ENCODE assay signal across 10 cellular contexts in genomic region chr11:12079726-12080556, GRCh38. TPM values are rescaled to one million over a fixed set of nuclear protein-coding genes. Genes with fewer than 3 reads are reported as not detected.
DNase-seq lines count a peak whose midpoint lies in the region; ATAC-seq and TF ChIP-seq lines count a peak whose summit lies in the region.
"Had no signal": no experiment of that assay in that cellular context is flagged by ENCODE, and none has a peak within 500 bp of the region (broad histone marks: within the 10 kb centered on the region; RNA-seq: fewer than 3 reads in every experiment).

No MANE protein-coding gene starts in this region.

- peaks cover 51% of the 10 kb centered on the region for H3F3A ChIP-seq in SK-N-SH (replicated peaks; ENCODE audit: insufficient read depth)

- no peaks in the 10 kb centered on the region for H3K79me1 ChIP-seq in trophoblast cell (ENCODE audit: low read length)

- H2AFZ ChIP-seq in SK-N-SH (ENCODE audit: low read depth) (no peak overlapping the region), trophoblast cell (ENCODE audit: insufficient read depth, low read length, poor library complexity) (no peak overlapping the region)

- H3K9ac ChIP-seq in SK-N-SH (peak overlapping the region; percentile 82), trophoblast cell (ENCODE audit: low read length) (no peak overlapping the region)

- no peak overlapping the region for H4K12ac ChIP-seq in trophoblast cell (ENCODE audit: low read depth, low read length)

- H2BK5ac ChIP-seq in trophoblast cell (ENCODE audit: low read depth, low read length, poor library complexity) = no peak overlapping the region

- H4K8ac ChIP-seq in trophoblast cell (ENCODE audit: low read depth, low read length) = no peak overlapping the region

- CTCF ChIA-PET in SK-N-SH (lab: Yijun Ruan, JAX) = interaction anchor here (1.3 kb wide), 1 partner anchor 202 kb away, joined by 5 read pairs; no protein-coding TSS in a partner anchor

- H3K9me2 ChIP-seq in SK-N-SH = no peaks in the 10 kb centered on the region

- DNase-seq in Ammon's horn (ENCODE audit: low spot score) = peak; percentile 41
- DNase-seq in SK-N-SH = no peak
- DNase-seq in fibroblast of pulmonary artery (ENCODE audit: low read depth) = peak; percentile 96
- peak; percentile 74 to 87 for DNase-seq in trophoblast cell
- DNase-seq in activated CD4-positive, CD25-positive, alpha-beta regulatory T cell (lab: John Stamatoyannopoulos, UW) = no peak
- DNase-seq: DMS153, NCI-H1048 had no signal

- POLR2A ChIA-PET in SK-N-SH (lab: Yijun Ruan, JAX) = no interaction called here

- ATAC-seq in GM19463 (IDR thresholded peaks at IDR 0.05; ENCODE audit: unreplicated experiment) (no peak), HG02798 (IDR thresholded peaks at IDR 0.05; ENCODE audit: poor library complexity, unreplicated experiment) (no peak), GM18858 (IDR thresholded peaks at IDR 0.05; ENCODE audit: unreplicated experiment) (no peak)

- WGBS in SK-N-SH (ENCODE audit: low lambda C conversion rate) = 27% methylated on average over 13 of the region's 13 CpGs
- no CpG with 5 or more reads among the region's 13 CpGs for WGBS in trophoblast cell (ENCODE audit: extremely low coverage, insufficient coverage, insufficient read length)

- H3K36me3 ChIP-seq in SK-N-SH (replicated peaks in 1 of 2; ENCODE audit: control insufficient read depth in 1 of 2, insufficient read depth in 2 of 2, low read length in 1 of 2) = no peaks in the 10 kb centered on the region
- H3K36me3 ChIP-seq in trophoblast cell (ENCODE audit: control insufficient read depth in 1 of 2, insufficient read depth in 2 of 2, low read length in 2 of 2) = no peaks in the 10 kb centered on the region

- no peak overlapping the region for H3K4ac ChIP-seq in trophoblast cell (ENCODE audit: low read depth, low read length)

- H2BK120ac ChIP-seq in trophoblast cell (ENCODE audit: insufficient read depth, low read length, poor library complexity) = no peak overlapping the region

- TF ChIP-seq RAD21 in SK-N-SH (IDR thresholded peaks at IDR 0.05; ENCODE audit: low read length) = no peak

- TF ChIP-seq CTCF in SK-N-SH (IDR thresholded peaks at IDR 0.05) = no peak
- TF ChIP-seq CTCF in fibroblast of pulmonary artery (IDR thresholded peaks at IDR 0.05; ENCODE audit: low read length, missing control alignments) = no peak

- H4K20me1 ChIP-seq in SK-N-SH (ENCODE audit: insufficient read depth) = no peaks in the 10 kb centered on the region

- peak overlapping the region; percentile 72 to 100 for H3K27ac ChIP-seq in SK-N-SH (ENCODE audit: low read depth in 2 of 2, low read length in 1 of 2)
- H3K27ac ChIP-seq in trophoblast cell (ENCODE audit: low read depth, low read length) = peak overlapping the region; percentile 82

- no peak overlapping the region for H4K91ac ChIP-seq in trophoblast cell (ENCODE audit: low read depth, low read length)

- H3K9me3 ChIP-seq in SK-N-SH = no peaks in the 10 kb centered on the region
- H3K9me3 ChIP-seq in trophoblast cell (ENCODE audit: insufficient read depth, low read depth, low read length) = no peaks in the 10 kb centered on the region

- H3K79me2 ChIP-seq in SK-N-SH (ENCODE audit: insufficient read depth) (peaks cover 8% of the 10 kb centered on the region; the same call in 1 of the 2 replicates), trophoblast cell (ENCODE audit: control insufficient read depth, insufficient read depth, low read length, poor library complexity) (no peaks in the 10 kb centered on the region)

- H3K4me3 ChIP-seq in SK-N-SH (ENCODE audit: low read depth in 2 of 2, low read length in 1 of 2) = no peak overlapping the region
- peak overlapping the region; percentile 3 for H3K4me3 ChIP-seq in fibroblast of pulmonary artery (replicated peaks; ENCODE audit: low read depth, low read length)
- H3K4me3 ChIP-seq in trophoblast cell (ENCODE audit: low read depth, low read length) = no peak overlapping the region

- no peak overlapping the region for H3K18ac ChIP-seq in trophoblast cell (ENCODE audit: low read length)

- peaks cover 0 to 22% of the 10 kb centered on the region in 2 experiments; a peak in 2 of 4 replicates for H3K4me1 ChIP-seq in SK-N-SH (ENCODE audit: control insufficient read depth in 1 of 2, insufficient read depth in 2 of 2, low read depth in 1 of 2, low read length in 1 of 2)
- peaks cover 0 to 3% of the 10 kb centered on the region in 2 experiments for H3K4me1 ChIP-seq in trophoblast cell (ENCODE audit: control insufficient read depth in 1 of 2, insufficient read depth in 2 of 2, low read length in 2 of 2)

- H3K4me2 ChIP-seq in SK-N-SH (peak overlapping the region; percentile 47; the same call in 1 of the 2 replicates), trophoblast cell (ENCODE audit: low read length) (no peak overlapping the region)

- H3K27me3 ChIP-seq in SK-N-SH (ENCODE audit: insufficient read depth) (no peaks in the 10 kb centered on the region), trophoblast cell (ENCODE audit: insufficient read depth, low read length) (no peaks in the 10 kb centered on the region)

- H2AK5ac ChIP-seq in trophoblast cell (ENCODE audit: low read length) = no peak overlapping the region

- H3K23ac ChIP-seq in trophoblast cell (ENCODE audit: low read length) = no peak overlapping the region

- peak in 1 of 2 experiments; percentile 89; a peak in 2 of 4 replicates for TF ChIP-seq EP300 in SK-N-SH (IDR thresholded peaks at IDR 0.05; ENCODE audit: borderline replicate concordance in 1 of 2, low read depth in 1 of 2, low read length in 1 of 2)

- H3K14ac ChIP-seq in trophoblast cell (ENCODE audit: low read length) = no peak overlapping the region

- H2BK12ac ChIP-seq in trophoblast cell (ENCODE audit: low read length) = no peak overlapping the region

TF ChIP-seq in SK-N-SH, 30 proteins besides CTCF, POLR2A, EP300 and RAD21 (continues in another document):
- TF ChIP-seq ELF1 (IDR thresholded peaks at IDR 0.05) = peak; percentile 53
- TF ChIP-seq FOXM1 (IDR thresholded peaks at IDR 0.05; ENCODE audit: low read depth) = peak; percentile 84
- TF ChIP-seq POLR2AphosphoS5 (IDR thresholded peaks at IDR 0.05; ENCODE audit: low read depth, low read length) = peak; percentile 81
- peak; percentile 88 for TF ChIP-seq TCF12 (IDR thresholded peaks at IDR 0.05)
- TF ChIP-seq USF2 (IDR thresholded peaks at IDR 0.05; ENCODE audit: borderline replicate concordance, low read depth, low read length) = no peak
- TF ChIP-seq PBX3 (IDR thresholded peaks at IDR 0.05) = peak; percentile 79
- TF ChIP-seq NRF1 (IDR thresholded peaks at IDR 0.05; ENCODE audit: low read depth, low read length) = no peak
- TF ChIP-seq RFX5 (IDR thresholded peaks at IDR 0.05; ENCODE audit: low read length) = no peak
- TF ChIP-seq NFIC (IDR thresholded peaks at IDR 0.05; ENCODE audit: borderline replicate concordance) = peak; percentile 82
- peak; percentile 99 for TF ChIP-seq FOSL2 (IDR thresholded peaks at IDR 0.05; ENCODE audit: borderline replicate concordance, low read depth)
- peak; percentile 85 for TF ChIP-seq MAX (IDR thresholded peaks at IDR 0.05; ENCODE audit: low read depth)
- no peak for TF ChIP-seq RCOR1 (IDR thresholded peaks at IDR 0.05; ENCODE audit: low read length)
- 0 out of 2 replicates have a peak, but pooled peaks have one; percentile 44 for TF ChIP-seq ZBTB33 (IDR thresholded peaks at IDR 0.05; ENCODE audit: borderline replicate concordance, low read depth)
- no peak for TF ChIP-seq SMC3 (IDR thresholded peaks at IDR 0.05; ENCODE audit: low read depth, low read length)
- TF ChIP-seq MEF2A (IDR thresholded peaks at IDR 0.05; ENCODE audit: borderline replicate concordance, low read depth) = peak; percentile 78
- TF ChIP-seq SIN3A (IDR thresholded peaks at IDR 0.05; ENCODE audit: borderline replicate concordance, low read depth, low read length) = no peak

RNA-seq across cellular contexts. Expression of gene MICAL2, which starts 30.4 kb away (rescaled TPM):
- polyA plus RNA-seq in SK-N-SH (2012; rRNA removed) = 54.6 and 67.9 TPM in 2 replicates
- polyA plus RNA-seq in SK-N-SH (2012; cell fraction: cytosol; rRNA removed) = 38.0 and 41.1 TPM in 2 replicates
- polyA plus RNA-seq in SK-N-SH (2012; cell fraction: nucleus; rRNA removed) = 76.3 and 84.6 TPM in 2 replicates
- 24.5 and 30.8 TPM in 2 replicates for polyA plus RNA-seq in trophoblast cell (2013)

Comparison
In these comparisons a context has a peak if more than half of its experiments do, and no peak if none do; other contexts are left out.
1. DNase-seq: peak in Ammon's horn (single experiment), fibroblast of pulmonary artery (single experiment) and trophoblast cell (2 of 2); none in SK-N-SH (single experiment) and activated CD4-positive, CD25-positive, alpha-beta regulatory T cell (0 of 4).